ENCODE assay signal across 1 cellular context in the genomic region with DNA sequence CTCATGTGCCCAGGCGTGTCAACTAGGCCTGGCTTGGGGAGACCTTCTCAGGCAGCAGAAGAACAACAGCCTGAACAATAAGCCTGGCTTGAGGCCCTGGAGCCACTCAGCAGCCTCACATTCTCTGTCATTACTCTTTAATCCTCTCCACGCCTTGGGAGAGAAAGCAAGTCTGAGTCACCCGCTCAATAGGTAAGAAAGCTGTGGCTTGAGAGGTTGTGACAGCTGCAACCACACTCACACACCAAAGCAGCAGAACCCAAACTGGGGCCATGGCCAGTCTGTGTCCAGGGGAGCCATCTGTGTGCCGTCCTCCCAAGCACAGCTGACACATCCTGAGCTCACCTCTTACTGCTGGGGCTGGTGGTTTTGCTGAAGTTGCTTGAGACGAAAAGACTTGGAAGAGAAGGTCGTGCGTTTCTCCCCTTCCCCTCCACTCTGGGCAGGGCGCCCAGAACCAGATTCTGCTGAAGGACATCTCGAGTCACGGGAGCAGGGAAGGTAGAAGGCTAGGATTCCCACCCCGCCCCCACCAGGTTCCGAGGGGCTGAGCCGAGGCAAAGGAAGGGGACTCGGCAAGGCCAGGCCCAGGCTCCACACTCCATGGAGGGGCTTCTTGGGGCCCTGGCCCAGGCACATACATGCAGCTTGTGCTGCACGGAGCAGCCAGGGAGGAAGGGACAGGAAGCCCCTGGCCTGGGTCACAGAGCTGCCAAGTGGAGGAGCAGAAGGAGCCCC.
TF ChIP-seq lines count a peak whose summit lies in the region.

No MANE protein-coding gene starts in this region.

TF ChIP-seq in GM23338, 12 proteins besides CTCF, POLR2A, EP300 and RAD21 (continued from another document):
- TF ChIP-seq, protein P1, sequence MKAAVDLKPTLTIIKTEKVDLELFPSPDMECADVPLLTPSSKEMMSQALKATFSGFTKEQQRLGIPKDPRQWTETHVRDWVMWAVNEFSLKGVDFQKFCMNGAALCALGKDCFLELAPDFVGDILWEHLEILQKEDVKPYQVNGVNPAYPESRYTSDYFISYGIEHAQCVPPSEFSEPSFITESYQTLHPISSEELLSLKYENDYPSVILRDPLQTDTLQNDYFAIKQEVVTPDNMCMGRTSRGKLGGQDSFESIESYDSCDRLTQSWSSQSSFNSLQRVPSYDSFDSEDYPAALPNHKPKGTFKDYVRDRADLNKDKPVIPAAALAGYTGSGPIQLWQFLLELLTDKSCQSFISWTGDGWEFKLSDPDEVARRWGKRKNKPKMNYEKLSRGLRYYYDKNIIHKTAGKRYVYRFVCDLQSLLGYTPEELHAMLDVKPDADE (IDR thresholded peaks at IDR 0.05): no peak
- TF ChIP-seq, protein P2, sequence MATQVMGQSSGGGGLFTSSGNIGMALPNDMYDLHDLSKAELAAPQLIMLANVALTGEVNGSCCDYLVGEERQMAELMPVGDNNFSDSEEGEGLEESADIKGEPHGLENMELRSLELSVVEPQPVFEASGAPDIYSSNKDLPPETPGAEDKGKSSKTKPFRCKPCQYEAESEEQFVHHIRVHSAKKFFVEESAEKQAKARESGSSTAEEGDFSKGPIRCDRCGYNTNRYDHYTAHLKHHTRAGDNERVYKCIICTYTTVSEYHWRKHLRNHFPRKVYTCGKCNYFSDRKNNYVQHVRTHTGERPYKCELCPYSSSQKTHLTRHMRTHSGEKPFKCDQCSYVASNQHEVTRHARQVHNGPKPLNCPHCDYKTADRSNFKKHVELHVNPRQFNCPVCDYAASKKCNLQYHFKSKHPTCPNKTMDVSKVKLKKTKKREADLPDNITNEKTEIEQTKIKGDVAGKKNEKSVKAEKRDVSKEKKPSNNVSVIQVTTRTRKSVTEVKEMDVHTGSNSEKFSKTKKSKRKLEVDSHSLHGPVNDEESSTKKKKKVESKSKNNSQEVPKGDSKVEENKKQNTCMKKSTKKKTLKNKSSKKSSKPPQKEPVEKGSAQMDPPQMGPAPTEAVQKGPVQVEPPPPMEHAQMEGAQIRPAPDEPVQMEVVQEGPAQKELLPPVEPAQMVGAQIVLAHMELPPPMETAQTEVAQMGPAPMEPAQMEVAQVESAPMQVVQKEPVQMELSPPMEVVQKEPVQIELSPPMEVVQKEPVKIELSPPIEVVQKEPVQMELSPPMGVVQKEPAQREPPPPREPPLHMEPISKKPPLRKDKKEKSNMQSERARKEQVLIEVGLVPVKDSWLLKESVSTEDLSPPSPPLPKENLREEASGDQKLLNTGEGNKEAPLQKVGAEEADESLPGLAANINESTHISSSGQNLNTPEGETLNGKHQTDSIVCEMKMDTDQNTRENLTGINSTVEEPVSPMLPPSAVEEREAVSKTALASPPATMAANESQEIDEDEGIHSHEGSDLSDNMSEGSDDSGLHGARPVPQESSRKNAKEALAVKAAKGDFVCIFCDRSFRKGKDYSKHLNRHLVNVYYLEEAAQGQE (IDR thresholded peaks at IDR 0.05; ENCODE audit: unreplicated experiment): no peak
- TF ChIP-seq NANOG (IDR thresholded peaks at IDR 0.05; ENCODE audit: borderline replicate concordance) (no peak), ZNF331 (CRISPR knock-in tag; IDR thresholded peaks at IDR 0.05; ENCODE audit: low read depth) (no peak), EZH2 (IDR thresholded peaks at IDR 0.05; ENCODE audit: low read depth, unreplicated experiment) (no peak), ZNF114 (CRISPR knock-in tag; IDR thresholded peaks at IDR 0.05) (no peak), JUNB (IDR thresholded peaks at IDR 0.05; ENCODE audit: unreplicated experiment) (no peak), POLR2AphosphoS5 (IDR thresholded peaks at IDR 0.05; ENCODE audit: low read depth) (no peak)
